Comparison of ENCODE assay signal across 31 cellular contexts in genomic region chr7:22400150-22400814, GRCh38. TPM values are rescaled to one million over a fixed set of nuclear protein-coding genes. Genes with fewer than 3 reads are reported as not detected.
"Had no signal": no experiment of that assay in that cellular context is flagged by ENCODE, and none has a peak within 500 bp of the region (broad histone marks: within the 10 kb centered on the region; RNA-seq: fewer than 3 reads in every experiment).

No MANE protein-coding gene starts in this region.

- H3K9me3 ChIP-seq: ascending aorta, breast epithelium, esophagus muscularis mucosa, gastrocnemius medialis, heart left ventricle had no signal

- H3K4me3 ChIP-seq: ascending aorta, breast epithelium, cardiac muscle cell, esophagus muscularis mucosa, gastrocnemius medialis, heart left ventricle had no signal

- DNase-seq: activated CD4-positive, alpha-beta memory T cell treated with anti-CD3 and anti-CD28 coated beads for 36 hours; activated CD4-positive, alpha-beta T cell treated with anti-CD3 and anti-CD28 coated beads for 36 hours; activated CD4-positive, alpha-beta T cell treated with anti-CD3 and anti-CD28 coated beads, Interleukin-2, amount 10 ng/mL, durations not matched to agents 24 days and 14 days; activated CD4-positive, CD25-positive, alpha-beta regulatory T cell; activated CD4-positive, CD25-positive, alpha-beta regulatory T cell treated with anti-CD3 and anti-CD28 coated beads, Interleukin-2, amount 50 U/mL, for 72 hours; activated CD8-positive, alpha-beta memory T cell treated with anti-CD3 and anti-CD28 coated beads, Interleukin-2, amount 10 ng/mL, durations not matched to agents 7 days and 5 days; activated CD8-positive, alpha-beta memory T cell treated with anti-CD3 and anti-CD28 coated beads, Interleukin-2, amount 50 U/mL, for 4 hours; activated CD8-positive, alpha-beta T cell treated with anti-CD3 and anti-CD28 coated beads, Interleukin-2, amount 10 ng/mL, durations not matched to agents 7 days and 5 days; activated gamma-delta T cell; activated naive CD4-positive, alpha-beta T cell; activated naive CD4-positive, alpha-beta T cell treated with anti-CD3 and anti-CD28 coated beads, Interleukin-2, amount 10 ng/mL, durations not matched to agents 7 days and 5 days; activated naive CD8-positive, alpha-beta T cell treated with anti-CD3 and anti-CD28 coated beads, Interleukin-2, amount 10 ng/mL, durations not matched to agents 7 days and 5 days; activated T-cell treated with anti-CD3 and anti-CD28 coated beads, Interleukin-2, amount 50 U/mL, for 1 hour; activated T-cell treated with anti-CD3 and anti-CD28 coated beads, Interleukin-2, amount 50 U/mL, for 72 hours; central memory CD4-positive, alpha-beta T cell; cerebellar nuclear complex; cortex of kidney; dermis blood vessel endothelial cell; effector CD4-positive, alpha-beta T cell; effector memory CD8-positive, alpha-beta T cell; erythroblast; foreskin keratinocyte; gastrocnemius medialis; glutamatergic neuron; heart left ventricle; T-helper 2 cell had no signal

- ATAC-seq: activated CD4-positive, alpha-beta T cell treated with anti-CD3 and anti-CD28 coated beads for 36 hours; activated CD8-positive, alpha-beta memory T cell treated with anti-CD3 and anti-CD28 coated beads, Interleukin-2, amount 10 ng/mL, durations not matched to agents 7 days and 5 days; activated CD8-positive, alpha-beta T cell treated with anti-CD3 and anti-CD28 coated beads, Interleukin-2, amount 10 ng/mL, durations not matched to agents 7 days and 5 days; activated naive CD4-positive, alpha-beta T cell treated with anti-CD3 and anti-CD28 coated beads, Interleukin-2, amount 50 U/mL, for 72 hours; activated T-cell treated with anti-CD3 and anti-CD28 coated beads, Interleukin-2, amount 50 U/mL, for 72 hours; effector memory CD8-positive, alpha-beta T cell; foreskin keratinocyte; gastrocnemius medialis; heart left ventricle had no signal

- H3K36me3 ChIP-seq: ascending aorta, breast epithelium, cardiac muscle cell, esophagus muscularis mucosa, gastrocnemius medialis, heart left ventricle had no signal

- H3K27me3 ChIP-seq: ascending aorta, breast epithelium, cardiac muscle cell, esophagus muscularis mucosa, gastrocnemius medialis, heart left ventricle had no signal

- H3K27ac ChIP-seq: ascending aorta, breast epithelium, cardiac muscle cell, esophagus muscularis mucosa, foreskin keratinocyte, gastrocnemius medialis, heart left ventricle had no signal

- H3K4me1 ChIP-seq: ascending aorta, breast epithelium, esophagus muscularis mucosa, foreskin keratinocyte, gastrocnemius medialis had no signal

RNA-seq across cellular contexts. Expression of gene RAPGEF5, which starts 43.3 kb away (rescaled TPM):
- polyA plus RNA-seq: cardiac muscle cell had no signal
